Comparison of ENCODE assay signal across 19 cellular contexts in the genomic region with DNA sequence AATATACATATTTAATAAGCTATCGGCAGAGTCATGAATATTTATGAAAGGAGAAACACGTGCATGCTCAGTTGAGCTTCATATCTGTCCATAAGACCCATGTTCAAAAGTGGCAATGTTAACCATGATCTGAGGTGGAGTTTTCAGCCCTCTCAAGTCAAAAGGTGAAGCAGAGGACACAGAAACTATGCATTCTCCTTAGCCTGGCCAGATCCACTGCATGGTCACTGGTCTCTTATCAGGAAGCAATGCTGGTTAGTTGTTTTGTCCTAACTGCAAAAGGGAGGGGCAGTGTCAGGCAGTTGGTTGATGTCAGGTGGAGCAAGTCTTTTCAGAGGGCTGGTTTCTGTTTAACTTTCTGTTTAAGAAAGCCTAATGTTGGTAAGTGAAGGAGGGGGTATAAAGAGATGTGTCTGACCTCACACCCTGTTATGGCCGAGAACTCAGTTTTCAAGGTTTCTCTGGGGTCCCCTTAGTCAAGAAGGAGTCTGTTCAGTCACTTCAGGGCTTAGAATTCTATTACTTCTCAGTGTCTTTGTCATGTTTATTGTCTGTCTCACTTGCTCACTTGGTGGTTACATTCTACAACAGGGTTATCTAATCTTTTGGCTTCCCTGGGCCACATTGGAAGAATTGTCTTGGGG. TPM values are rescaled to one million over a fixed set of nuclear protein-coding genes. Genes with fewer than 3 reads are reported as not detected.
DNase-seq lines count a peak whose midpoint lies in the region; ATAC-seq and TF ChIP-seq lines count a peak whose summit lies in the region.
"Had no signal": no experiment of that assay in that cellular context is flagged by ENCODE, and none has a peak within 500 bp of the region (broad histone marks: within the 10 kb centered on the region; RNA-seq: fewer than 3 reads in every experiment).

No MANE protein-coding gene starts in this region.

- H3K36me3 Mint-ChIP-seq in activated T-helper 2 cell treated with anti-CD3 and anti-CD28 coated beads, Interferon-gamma antibody, Interleukin-2, Interleukin-4, amounts not matched to agents 10 μg/mL and 5 μg/mL and 100 μg/mL, durations not matched to agents 14 hours and 24 hours and 36 hours (ENCODE audit: low read depth) = peaks cover 44% of the 10 kb centered on the region

- peaks cover 15% of the 10 kb centered on the region for H3K4me1 Mint-ChIP-seq in activated T-helper 2 cell treated with anti-CD3 and anti-CD28 coated beads, Interferon-gamma antibody, Interleukin-2, Interleukin-4, amounts not matched to agents 10 μg/mL and 5 μg/mL and 100 μg/mL, durations not matched to agents 14 hours and 24 hours and 36 hours (ENCODE audit: low read depth)

- intact Hi-C loops in activated T-helper 2 cell treated with anti-CD3 and anti-CD28 coated beads, Interferon-gamma antibody, Interleukin-2, Interleukin-4, amounts not matched to agents 10 μg/mL and 5 μg/mL and 100 μg/mL, durations not matched to agents 14 hours and 24 hours and 36 hours (cut with micrococcal nuclease) = no loop called here

- H3K27ac Mint-ChIP-seq in activated T-helper 2 cell treated with anti-CD3 and anti-CD28 coated beads, Interferon-gamma antibody, Interleukin-2, Interleukin-4, amounts not matched to agents 10 μg/mL and 5 μg/mL and 100 μg/mL, durations not matched to agents 14 hours and 24 hours and 36 hours = peak overlapping the region; percentile 24

- DNase-seq in GM12865 (ENCODE audit: low read depth) (peak; percentile 50), kidney tubule cell (ENCODE audit: low spot score) (peak; percentile 10), NCI-H524 (lab: John Stamatoyannopoulos, UW) (no peak)
- no peak for DNase-seq in activated T-helper 2 cell treated with anti-CD3 and anti-CD28 coated beads, Interferon-gamma antibody, Interleukin-2, Interleukin-4, amounts not matched to agents 10 μg/mL and 5 μg/mL and 100 μg/mL, durations not matched to agents 14 hours and 24 hours and 36 hours (ENCODE audit: low spot score)
- DNase-seq: activated CD4-positive, alpha-beta T cell treated with anti-CD3 and anti-CD28 coated beads, Interleukin-2, amount 50 U/mL, for 48 hours; amygdala; CD8-positive, alpha-beta memory T cell; dermis blood vessel endothelial cell; foreskin keratinocyte; GF-D8; NCI-H2107 had no signal

- ATAC-seq in GM21723 (IDR thresholded peaks at IDR 0.05; ENCODE audit: unreplicated experiment) (peak; percentile 48), HG03520 (IDR thresholded peaks at IDR 0.05; ENCODE audit: unreplicated experiment) (no peak), GM18868 (IDR thresholded peaks at IDR 0.05; ENCODE audit: unreplicated experiment) (no peak), GM19035 (IDR thresholded peaks at IDR 0.05; ENCODE audit: unreplicated experiment) (no peak)
- ATAC-seq: foreskin keratinocyte, SK-N-SH treated with all-trans-retinoic acid at 6 μM for 48 hours had no signal

- no peak overlapping the region for H3K4me3 Mint-ChIP-seq in activated T-helper 2 cell treated with anti-CD3 and anti-CD28 coated beads, Interferon-gamma antibody, Interleukin-2, Interleukin-4, amounts not matched to agents 10 μg/mL and 5 μg/mL and 100 μg/mL, durations not matched to agents 14 hours and 24 hours and 36 hours (ENCODE audit: low read depth)

- H3K4me3 ChIP-seq in GM12865 (ENCODE audit: low read depth, low read length) = no peak overlapping the region

- H3K27me3 Mint-ChIP-seq in activated T-helper 2 cell treated with anti-CD3 and anti-CD28 coated beads, Interferon-gamma antibody, Interleukin-2, Interleukin-4, amounts not matched to agents 10 μg/mL and 5 μg/mL and 100 μg/mL, durations not matched to agents 14 hours and 24 hours and 36 hours (ENCODE audit: low read depth) = no peaks in the 10 kb centered on the region
- H3K27me3 Mint-ChIP-seq: CD8-positive, alpha-beta memory T cell had no signal

- TF ChIP-seq CTCF in GM12865 (IDR thresholded peaks at IDR 0.05; ENCODE audit: insufficient read depth, low read depth, low read length, missing control alignments) = no peak

- H3K9me3 Mint-ChIP-seq in activated T-helper 2 cell treated with anti-CD3 and anti-CD28 coated beads, Interferon-gamma antibody, Interleukin-2, Interleukin-4, amounts not matched to agents 10 μg/mL and 5 μg/mL and 100 μg/mL, durations not matched to agents 14 hours and 24 hours and 36 hours = no peaks in the 10 kb centered on the region
- H3K9me3 Mint-ChIP-seq: CD8-positive, alpha-beta memory T cell had no signal

RNA-seq across cellular contexts. Expression of a gene that starts 5.5 kb away (rescaled TPM):
- 179 and 183 TPM in 2 replicates for total RNA-seq in activated T-helper 2 cell treated with anti-CD3 and anti-CD28 coated beads, Interferon-gamma antibody, Interleukin-2, Interleukin-4, amounts not matched to agents 10 μg/mL and 5 μg/mL and 100 μg/mL, durations not matched to agents 14 hours and 24 hours and 36 hours

RNA-seq across cellular contexts. Expression of a gene that starts 15.8 kb away (rescaled TPM):
- total RNA-seq in activated T-helper 2 cell treated with anti-CD3 and anti-CD28 coated beads, Interferon-gamma antibody, Interleukin-2, Interleukin-4, amounts not matched to agents 10 μg/mL and 5 μg/mL and 100 μg/mL, durations not matched to agents 14 hours and 24 hours and 36 hours = not detected in 2 replicates
- total RNA-seq: CD8-positive, alpha-beta memory T cell; dermis blood vessel endothelial cell; foreskin keratinocyte; kidney epithelial cell; skeletal muscle tissue; temporal lobe had no signal

RNA-seq across cellular contexts. Expression of a gene that starts 23.4 kb away (rescaled TPM):
- 74.6 and 80.0 TPM in 2 replicates for total RNA-seq in activated T-helper 2 cell treated with anti-CD3 and anti-CD28 coated beads, Interferon-gamma antibody, Interleukin-2, Interleukin-4, amounts not matched to agents 10 μg/mL and 5 μg/mL and 100 μg/mL, durations not matched to agents 14 hours and 24 hours and 36 hours

RNA-seq across cellular contexts. Expression of a gene that starts 23.8 kb away (rescaled TPM):
- 13.0 and 14.1 TPM in 2 replicates for total RNA-seq in activated T-helper 2 cell treated with anti-CD3 and anti-CD28 coated beads, Interferon-gamma antibody, Interleukin-2, Interleukin-4, amounts not matched to agents 10 μg/mL and 5 μg/mL and 100 μg/mL, durations not matched to agents 14 hours and 24 hours and 36 hours

RNA-seq across cellular contexts. Expression of a gene that starts 25.8 kb away (rescaled TPM):
- 6.2 and 7.5 TPM in 2 replicates for total RNA-seq in activated T-helper 2 cell treated with anti-CD3 and anti-CD28 coated beads, Interferon-gamma antibody, Interleukin-2, Interleukin-4, amounts not matched to agents 10 μg/mL and 5 μg/mL and 100 μg/mL, durations not matched to agents 14 hours and 24 hours and 36 hours

Comparison
In these comparisons a context has a peak if more than half of its experiments do, and no peak if none do; other contexts are left out.
1. DNase-seq: peak in GM12865 (single experiment) and kidney tubule cell (single experiment); none in activated T-helper 2 cell treated with anti-CD3 and anti-CD28 coated beads, Interferon-gamma antibody, Interleukin-2, Interleukin-4, amounts not matched to agents 10 μg/mL and 5 μg/mL and 100 μg/mL, durations not matched to agents 14 hours and 24 hours and 36 hours (single experiment) and NCI-H524 (0 of 2).